Comparison of ENCODE assay signal across 1 cellular context in the genomic region with DNA sequence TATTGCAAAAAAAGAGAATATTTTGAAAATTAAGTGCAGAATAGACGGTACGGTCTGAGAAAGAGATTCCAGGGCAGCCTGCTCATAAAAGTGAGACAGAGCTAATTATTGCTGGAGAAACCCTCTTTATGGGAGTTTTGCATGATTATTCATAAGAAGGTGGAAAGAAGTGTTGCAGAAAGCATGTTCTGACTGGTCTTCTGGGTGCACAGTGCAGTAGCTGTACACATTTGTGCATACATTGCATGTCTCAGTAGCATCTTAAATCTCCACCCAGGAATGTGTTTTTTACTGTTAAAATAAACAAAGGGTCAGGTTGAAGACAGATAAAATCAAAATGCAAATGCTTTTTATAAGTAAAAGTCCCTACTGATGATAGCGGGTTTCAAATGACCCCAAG.
TF ChIP-seq lines count a peak whose summit lies in the region.

No MANE protein-coding gene starts in this region.

TF ChIP-seq in K562, 482 proteins besides CTCF, POLR2A, EP300 and RAD21 (continued from another document):
- TF ChIP-seq, protein P1, sequence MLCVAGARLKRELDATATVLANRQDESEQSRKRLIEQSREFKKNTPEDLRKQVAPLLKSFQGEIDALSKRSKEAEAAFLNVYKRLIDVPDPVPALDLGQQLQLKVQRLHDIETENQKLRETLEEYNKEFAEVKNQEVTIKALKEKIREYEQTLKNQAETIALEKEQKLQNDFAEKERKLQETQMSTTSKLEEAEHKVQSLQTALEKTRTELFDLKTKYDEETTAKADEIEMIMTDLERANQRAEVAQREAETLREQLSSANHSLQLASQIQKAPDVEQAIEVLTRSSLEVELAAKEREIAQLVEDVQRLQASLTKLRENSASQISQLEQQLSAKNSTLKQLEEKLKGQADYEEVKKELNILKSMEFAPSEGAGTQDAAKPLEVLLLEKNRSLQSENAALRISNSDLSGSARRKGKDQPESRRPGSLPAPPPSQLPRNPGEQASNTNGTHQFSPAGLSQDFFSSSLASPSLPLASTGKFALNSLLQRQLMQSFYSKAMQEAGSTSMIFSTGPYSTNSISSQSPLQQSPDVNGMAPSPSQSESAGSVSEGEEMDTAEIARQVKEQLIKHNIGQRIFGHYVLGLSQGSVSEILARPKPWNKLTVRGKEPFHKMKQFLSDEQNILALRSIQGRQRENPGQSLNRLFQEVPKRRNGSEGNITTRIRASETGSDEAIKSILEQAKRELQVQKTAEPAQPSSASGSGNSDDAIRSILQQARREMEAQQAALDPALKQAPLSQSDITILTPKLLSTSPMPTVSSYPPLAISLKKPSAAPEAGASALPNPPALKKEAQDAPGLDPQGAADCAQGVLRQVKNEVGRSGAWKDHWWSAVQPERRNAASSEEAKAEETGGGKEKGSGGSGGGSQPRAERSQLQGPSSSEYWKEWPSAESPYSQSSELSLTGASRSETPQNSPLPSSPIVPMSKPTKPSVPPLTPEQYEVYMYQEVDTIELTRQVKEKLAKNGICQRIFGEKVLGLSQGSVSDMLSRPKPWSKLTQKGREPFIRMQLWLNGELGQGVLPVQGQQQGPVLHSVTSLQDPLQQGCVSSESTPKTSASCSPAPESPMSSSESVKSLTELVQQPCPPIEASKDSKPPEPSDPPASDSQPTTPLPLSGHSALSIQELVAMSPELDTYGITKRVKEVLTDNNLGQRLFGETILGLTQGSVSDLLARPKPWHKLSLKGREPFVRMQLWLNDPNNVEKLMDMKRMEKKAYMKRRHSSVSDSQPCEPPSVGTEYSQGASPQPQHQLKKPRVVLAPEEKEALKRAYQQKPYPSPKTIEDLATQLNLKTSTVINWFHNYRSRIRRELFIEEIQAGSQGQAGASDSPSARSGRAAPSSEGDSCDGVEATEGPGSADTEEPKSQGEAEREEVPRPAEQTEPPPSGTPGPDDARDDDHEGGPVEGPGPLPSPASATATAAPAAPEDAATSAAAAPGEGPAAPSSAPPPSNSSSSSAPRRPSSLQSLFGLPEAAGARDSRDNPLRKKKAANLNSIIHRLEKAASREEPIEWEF (CRISPR knock-in tag; IDR thresholded peaks at IDR 0.05), result no peak
- TF ChIP-seq, protein P2, sequence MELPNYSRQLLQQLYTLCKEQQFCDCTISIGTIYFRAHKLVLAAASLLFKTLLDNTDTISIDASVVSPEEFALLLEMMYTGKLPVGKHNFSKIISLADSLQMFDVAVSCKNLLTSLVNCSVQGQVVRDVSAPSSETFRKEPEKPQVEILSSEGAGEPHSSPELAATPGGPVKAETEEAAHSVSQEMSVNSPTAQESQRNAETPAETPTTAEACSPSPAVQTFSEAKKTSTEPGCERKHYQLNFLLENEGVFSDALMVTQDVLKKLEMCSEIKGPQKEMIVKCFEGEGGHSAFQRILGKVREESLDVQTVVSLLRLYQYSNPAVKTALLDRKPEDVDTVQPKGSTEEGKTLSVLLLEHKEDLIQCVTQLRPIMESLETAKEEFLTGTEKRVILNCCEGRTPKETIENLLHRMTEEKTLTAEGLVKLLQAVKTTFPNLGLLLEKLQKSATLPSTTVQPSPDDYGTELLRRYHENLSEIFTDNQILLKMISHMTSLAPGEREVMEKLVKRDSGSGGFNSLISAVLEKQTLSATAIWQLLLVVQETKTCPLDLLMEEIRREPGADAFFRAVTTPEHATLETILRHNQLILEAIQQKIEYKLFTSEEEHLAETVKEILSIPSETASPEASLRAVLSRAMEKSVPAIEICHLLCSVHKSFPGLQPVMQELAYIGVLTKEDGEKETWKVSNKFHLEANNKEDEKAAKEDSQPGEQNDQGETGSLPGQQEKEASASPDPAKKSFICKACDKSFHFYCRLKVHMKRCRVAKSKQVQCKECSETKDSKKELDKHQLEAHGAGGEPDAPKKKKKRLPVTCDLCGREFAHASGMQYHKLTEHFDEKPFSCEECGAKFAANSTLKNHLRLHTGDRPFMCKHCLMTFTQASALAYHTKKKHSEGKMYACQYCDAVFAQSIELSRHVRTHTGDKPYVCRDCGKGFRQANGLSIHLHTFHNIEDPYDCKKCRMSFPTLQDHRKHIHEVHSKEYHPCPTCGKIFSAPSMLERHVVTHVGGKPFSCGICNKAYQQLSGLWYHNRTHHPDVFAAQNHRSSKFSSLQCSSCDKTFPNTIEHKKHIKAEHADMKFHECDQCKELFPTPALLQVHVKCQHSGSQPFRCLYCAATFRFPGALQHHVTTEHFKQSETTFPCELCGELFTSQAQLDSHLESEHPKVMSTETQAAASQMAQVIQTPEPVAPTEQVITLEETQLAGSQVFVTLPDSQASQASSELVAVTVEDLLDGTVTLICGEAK (IDR thresholded peaks at IDR 0.05), result no peak
- TF ChIP-seq, protein P2 (CRISPR knock-in tag; IDR thresholded peaks at IDR 0.05), result no peak
